ENCODE assay signal across 1 cellular context in the genomic region with DNA sequence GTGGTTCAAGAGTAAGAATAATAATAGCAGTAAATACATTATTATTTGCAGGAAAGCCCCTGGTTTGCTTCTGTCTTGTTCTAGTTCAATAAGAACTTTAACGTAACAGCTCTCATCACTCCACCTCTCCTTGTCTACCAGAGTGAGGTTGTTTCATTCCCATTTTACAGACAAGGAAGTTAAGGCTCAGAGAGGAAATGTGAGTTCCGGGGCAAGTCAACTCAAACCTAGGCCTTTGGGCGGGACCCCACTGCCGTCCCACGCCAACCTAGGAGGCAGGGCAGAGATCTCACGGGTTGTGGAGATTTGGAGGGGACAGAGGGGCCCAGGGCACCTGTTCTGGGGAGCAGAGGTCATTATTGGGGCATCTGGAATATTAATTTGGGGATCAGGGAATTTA.
A peak's percentile ranks its signal among the peaks of the same experiment; 100 is the strongest.
TF ChIP-seq lines count a peak whose summit lies in the region.

No MANE protein-coding gene starts in this region.

TF ChIP-seq in GM12878, 131 proteins besides CTCF, POLR2A, EP300 and RAD21 (continued from another document):
- TF ChIP-seq REST (IDR thresholded peaks at IDR 0.05; ENCODE audit: low read depth, low read length) (no peak), POU2F2 (IDR thresholded peaks at IDR 0.05; ENCODE audit: borderline replicate concordance, low read depth, low read length) (no peak), SIX5 (IDR thresholded peaks at IDR 0.05; ENCODE audit: low read depth, low read length, severe bottlenecking) (no peak), RUNX3 (IDR thresholded peaks at IDR 0.05; ENCODE audit: low read length) (no peak), KAT2A (conservative IDR thresholded peaks at IDR 0.05; ENCODE audit: control insufficient read depth, low read depth, low read length) (no peak), GABPA (IDR thresholded peaks at IDR 0.05; ENCODE audit: low read depth) (no peak), SMC3 (IDR thresholded peaks at IDR 0.05; ENCODE audit: borderline replicate concordance, low read length) (no peak), ZNF622 (IDR thresholded peaks at IDR 0.05) (no peak), GATAD2B (conservative IDR thresholded peaks at IDR 0.05; ENCODE audit: low read depth) (no peak), MEF2B (IDR thresholded peaks at IDR 0.05; ENCODE audit: partially characterized antibody, poor library complexity, severe bottlenecking) (no peak), EED (IDR thresholded peaks at IDR 0.05; ENCODE audit: low read depth) (0 out of 2 replicates have a peak, but pooled peaks have one; percentile 22), ZZZ3 (IDR thresholded peaks at IDR 0.05; ENCODE audit: control insufficient read depth, insufficient read length, low read depth) (no peak), MTA3 (IDR thresholded peaks at IDR 0.05; ENCODE audit: borderline replicate concordance, low read length) (no peak), BMI1 (IDR thresholded peaks at IDR 0.05; ENCODE audit: borderline replicate concordance) (no peak), PAX5 (IDR thresholded peaks at IDR 0.05; ENCODE audit: borderline replicate concordance, low read depth, low read length) (no peak)
TF ChIP-seq in GM12878: peak in this region for 10.
